In genomic region chr12:106595268-106595667, GRCh38 we compare ENCODE assay signal across 38 cellular contexts. TPM values are rescaled to one million over a fixed set of nuclear protein-coding genes. Genes with fewer than 3 reads are reported as not detected.
"Had no signal": no experiment of that assay in that cellular context is flagged by ENCODE, and none has a peak within 500 bp of the region (broad histone marks: within the 10 kb centered on the region; RNA-seq: fewer than 3 reads in every experiment).

No MANE protein-coding gene starts in this region.

- H3K4me3 ChIP-seq: adrenal gland, ascending aorta, body of pancreas, breast epithelium, cardiac muscle cell had no signal

- H3K36me3 ChIP-seq: adrenal gland, ascending aorta, brain microvascular endothelial cell, breast epithelium, cardiac muscle cell had no signal

- H3K27ac Mint-ChIP-seq: activated naive CD4-positive, alpha-beta T cell treated with anti-CD3 and anti-CD28 coated beads for 36 hours; activated naive CD4-positive, alpha-beta T cell treated with anti-CD3 and anti-CD28 coated beads, Interleukin-2, amount 10 ng/mL, durations not matched to agents 7 days and 5 days; activated naive CD4-positive, alpha-beta T cell treated with anti-CD3 and anti-CD28 coated beads, Interleukin-2, amount 50 U/mL, for 72 hours; activated naive CD8-positive, alpha-beta T cell; activated naive CD8-positive, alpha-beta T cell treated with anti-CD3 and anti-CD28 coated beads for 36 hours; activated naive CD8-positive, alpha-beta T cell treated with anti-CD3 and anti-CD28 coated beads, Interleukin-2, amount 10 ng/mL, durations not matched to agents 7 days and 5 days; activated naive CD8-positive, alpha-beta T cell treated with anti-CD3 and anti-CD28 coated beads, Interleukin-2, amount 50 U/mL, for 24 hours; activated T-cell treated with anti-CD3 and anti-CD28 coated beads, Interleukin-2, amount 50 U/mL, for 24 hours; activated T-cell treated with anti-CD3 and anti-CD28 coated beads, Interleukin-2, amount 50 U/mL, for 72 hours; activated T-helper 1 cell treated with anti-CD3 and anti-CD28 coated beads, Interleukin-12 subunit alpha, Interleukin-12 subunit beta, Interleukin-2, Interleukin-4 antibody, amounts not matched to agents 30 ng/mL and 10 ng/mL and 1 ng/mL, durations not matched to agents 14 hours and 24 hours and 36 hours; activated T-helper 17 cell treated with anti-CD3 and anti-CD28 coated beads, Interleukin-2, amount 50 U/mL, for 72 hours; activated T-helper 2 cell treated with anti-CD3 and anti-CD28 coated beads, Interferon-gamma antibody, Interleukin-2, Interleukin-4, amounts not matched to agents 10 μg/mL and 5 μg/mL and 100 μg/mL, durations not matched to agents 14 hours and 24 hours and 36 hours had no signal

- H3K27me3 ChIP-seq: ascending aorta, body of pancreas had no signal

- H3K27ac ChIP-seq: adrenal gland, ascending aorta, body of pancreas, brain microvascular endothelial cell, breast epithelium, cardiac muscle cell had no signal

- H3K36me3 Mint-ChIP-seq: activated naive CD4-positive, alpha-beta T cell treated with anti-CD3 and anti-CD28 coated beads, Interleukin-2, amount 10 ng/mL, durations not matched to agents 7 days and 5 days; activated naive CD4-positive, alpha-beta T cell treated with anti-CD3 and anti-CD28 coated beads, Interleukin-2, amount 50 U/mL, for 24 hours; activated naive CD4-positive, alpha-beta T cell treated with anti-CD3 and anti-CD28 coated beads, Interleukin-2, amount 50 U/mL, for 72 hours; activated naive CD8-positive, alpha-beta T cell; activated naive CD8-positive, alpha-beta T cell treated with anti-CD3 and anti-CD28 coated beads for 36 hours; activated naive CD8-positive, alpha-beta T cell treated with anti-CD3 and anti-CD28 coated beads, Interleukin-2, amount 10 ng/mL, durations not matched to agents 7 days and 5 days; brain had no signal

- DNase-seq: activated effector memory CD4-positive, alpha-beta T cell treated with anti-CD3 and anti-CD28 coated beads, Interleukin-2, amount 50 U/mL, for 16 hours; activated effector memory CD4-positive, alpha-beta T cell treated with Interleukin-2 at 50 U/mL for 16 hours; activated gamma-delta T cell; activated gamma-delta T cell treated with Interleukin-2 at 50 U/mL for 16 hours; activated naive CD4-positive, alpha-beta T cell; activated naive CD4-positive, alpha-beta T cell treated with anti-CD3 and anti-CD28 coated beads for 36 hours; activated naive CD4-positive, alpha-beta T cell treated with anti-CD3 and anti-CD28 coated beads, Interleukin-2, amount 10 ng/mL, durations not matched to agents 7 days and 5 days; activated naive CD4-positive, alpha-beta T cell treated with anti-CD3 and anti-CD28 coated beads, Interleukin-2, amount 50 U/mL, for 16 hours; activated naive CD4-positive, alpha-beta T cell treated with Interleukin-2 at 50 U/mL for 16 hours; activated naive CD8-positive, alpha-beta T cell treated with anti-CD3 and anti-CD28 coated beads for 36 hours; activated naive CD8-positive, alpha-beta T cell treated with anti-CD3 and anti-CD28 coated beads, Interleukin-2, amount 10 ng/mL, durations not matched to agents 7 days and 5 days; activated naive CD8-positive, alpha-beta T cell treated with anti-CD3 and anti-CD28 coated beads, Interleukin-2, amount 50 U/mL, for 24 hours; activated T-cell treated with anti-CD3 and anti-CD28 coated beads, Interleukin-2, amount 50 U/mL, for 1 hour; activated T-cell treated with anti-CD3 and anti-CD28 coated beads, Interleukin-2, amount 50 U/mL, for 24 hours; activated T-cell treated with anti-CD3 and anti-CD28 coated beads, Interleukin-2, amount 50 U/mL, for 4 hours; activated T-cell treated with anti-CD3 and anti-CD28 coated beads, Interleukin-2, amount 50 U/mL, for 48 hours; activated T-cell treated with anti-CD3 and anti-CD28 coated beads, Interleukin-2, amount 50 U/mL, for 72 hours; adrenal gland; amniotic stem cell; aorta; body of pancreas; brain microvascular endothelial cell; central memory CD4-positive, alpha-beta T cell; cerebellar nuclear complex had no signal

- ATAC-seq: activated naive CD4-positive, alpha-beta T cell treated with anti-CD3 and anti-CD28 coated beads, Interleukin-2, amount 50 U/mL, for 72 hours; activated T-cell treated with anti-CD3 and anti-CD28 coated beads, Interleukin-2, amount 50 U/mL, for 4 hours; activated T-cell treated with anti-CD3 and anti-CD28 coated beads, Interleukin-2, amount 50 U/mL, for 72 hours; activated T-helper 17 cell treated with anti-CD3 and anti-CD28 coated beads, Interleukin-2, amount 50 U/mL, for 72 hours; body of pancreas had no signal

- H3K9me3 ChIP-seq: adrenal gland, ascending aorta, body of pancreas, breast epithelium had no signal

- H3K4me1 Mint-ChIP-seq: activated naive CD4-positive, alpha-beta T cell treated with anti-CD3 and anti-CD28 coated beads, Interleukin-2, amount 50 U/mL, for 24 hours; activated T-helper 17 cell treated with anti-CD3 and anti-CD28 coated beads, Interleukin-2, amount 50 U/mL, for 72 hours; central memory CD8-positive, alpha-beta T cell had no signal

- H3K4me3 Mint-ChIP-seq: activated naive CD4-positive, alpha-beta T cell treated with anti-CD3 and anti-CD28 coated beads for 36 hours; activated naive CD4-positive, alpha-beta T cell treated with anti-CD3 and anti-CD28 coated beads, Interleukin-2, amount 10 ng/mL, durations not matched to agents 7 days and 5 days; activated naive CD4-positive, alpha-beta T cell treated with anti-CD3 and anti-CD28 coated beads, Interleukin-2, amount 50 U/mL, for 24 hours; activated naive CD8-positive, alpha-beta T cell; activated naive CD8-positive, alpha-beta T cell treated with anti-CD3 and anti-CD28 coated beads for 36 hours; activated naive CD8-positive, alpha-beta T cell treated with anti-CD3 and anti-CD28 coated beads, Interleukin-2, amount 10 ng/mL, durations not matched to agents 7 days and 5 days; activated naive CD8-positive, alpha-beta T cell treated with anti-CD3 and anti-CD28 coated beads, Interleukin-2, amount 50 U/mL, for 24 hours; activated T-cell treated with anti-CD3 and anti-CD28 coated beads, Interleukin-2, amount 50 U/mL, for 24 hours; activated T-cell treated with anti-CD3 and anti-CD28 coated beads, Interleukin-2, amount 50 U/mL, for 4 hours; activated T-helper 1 cell treated with anti-CD3 and anti-CD28 coated beads, Interleukin-12 subunit alpha, Interleukin-12 subunit beta, Interleukin-2, Interleukin-4 antibody, amounts not matched to agents 30 ng/mL and 10 ng/mL and 1 ng/mL, durations not matched to agents 14 hours and 24 hours and 36 hours; activated T-helper 17 cell treated with anti-CD3 and anti-CD28 coated beads, Interleukin-2, amount 50 U/mL, for 72 hours; central memory CD8-positive, alpha-beta T cell had no signal

- H3K9me3 Mint-ChIP-seq: activated naive CD4-positive, alpha-beta T cell treated with anti-CD3 and anti-CD28 coated beads for 36 hours; activated naive CD4-positive, alpha-beta T cell treated with anti-CD3 and anti-CD28 coated beads, Interleukin-2, amount 10 ng/mL, durations not matched to agents 7 days and 5 days; activated naive CD4-positive, alpha-beta T cell treated with anti-CD3 and anti-CD28 coated beads, Interleukin-2, amount 50 U/mL, for 24 hours; activated naive CD4-positive, alpha-beta T cell treated with anti-CD3 and anti-CD28 coated beads, Interleukin-2, amount 50 U/mL, for 72 hours; activated naive CD8-positive, alpha-beta T cell treated with anti-CD3 and anti-CD28 coated beads for 36 hours; activated naive CD8-positive, alpha-beta T cell treated with anti-CD3 and anti-CD28 coated beads, Interleukin-2, amount 10 ng/mL, durations not matched to agents 7 days and 5 days; activated naive CD8-positive, alpha-beta T cell treated with anti-CD3 and anti-CD28 coated beads, Interleukin-2, amount 50 U/mL, for 24 hours; activated T-cell treated with anti-CD3 and anti-CD28 coated beads, Interleukin-2, amount 50 U/mL, for 24 hours; activated T-cell treated with anti-CD3 and anti-CD28 coated beads, Interleukin-2, amount 50 U/mL, for 4 hours; activated T-cell treated with anti-CD3 and anti-CD28 coated beads, Interleukin-2, amount 50 U/mL, for 72 hours; activated T-helper 1 cell treated with anti-CD3 and anti-CD28 coated beads, Interleukin-12 subunit alpha, Interleukin-12 subunit beta, Interleukin-2, Interleukin-4 antibody, amounts not matched to agents 30 ng/mL and 10 ng/mL and 1 ng/mL, durations not matched to agents 14 hours and 24 hours and 36 hours; activated T-helper 17 cell treated with anti-CD3 and anti-CD28 coated beads, Interleukin-2, amount 50 U/mL, for 72 hours; activated T-helper 2 cell treated with anti-CD3 and anti-CD28 coated beads, Interferon-gamma antibody, Interleukin-2, Interleukin-4, amounts not matched to agents 10 μg/mL and 5 μg/mL and 100 μg/mL, durations not matched to agents 14 hours and 24 hours and 36 hours; brain; central memory CD8-positive, alpha-beta T cell had no signal

- H3K4me1 ChIP-seq: adrenal gland, ascending aorta, body of pancreas, breast epithelium had no signal

RNA-seq across cellular contexts. Expression of gene RFX4, which starts 12.5 kb away (rescaled TPM):
- total RNA-seq: activated naive CD4-positive, alpha-beta T cell treated with anti-CD3 and anti-CD28 coated beads for 36 hours; activated naive CD4-positive, alpha-beta T cell treated with anti-CD3 and anti-CD28 coated beads, Interleukin-2, amount 50 U/mL, for 72 hours; activated naive CD8-positive, alpha-beta T cell treated with anti-CD3 and anti-CD28 coated beads for 36 hours; activated naive CD8-positive, alpha-beta T cell treated with anti-CD3 and anti-CD28 coated beads, Interleukin-2, amount 10 ng/mL, durations not matched to agents 7 days and 5 days; activated T-cell treated with anti-CD3 and anti-CD28 coated beads, Interleukin-2, amount 50 U/mL, for 4 hours; activated T-cell treated with anti-CD3 and anti-CD28 coated beads, Interleukin-2, amount 50 U/mL, for 72 hours; activated T-helper 1 cell treated with anti-CD3 and anti-CD28 coated beads, Interleukin-12 subunit alpha, Interleukin-12 subunit beta, Interleukin-2, Interleukin-4 antibody, amounts not matched to agents 30 ng/mL and 10 ng/mL and 1 ng/mL, durations not matched to agents 14 hours and 24 hours and 36 hours; activated T-helper 17 cell treated with anti-CD3 and anti-CD28 coated beads, Interleukin-2, amount 50 U/mL, for 72 hours; activated T-helper 2 cell treated with anti-CD3 and anti-CD28 coated beads, Interferon-gamma antibody, Interleukin-2, Interleukin-4, amounts not matched to agents 10 μg/mL and 5 μg/mL and 100 μg/mL, durations not matched to agents 14 hours and 24 hours and 36 hours; adrenal gland; aorta; ascending aorta; body of pancreas; bronchial epithelial cell; cardiac muscle cell; cardiac septum; chondrocyte had no signal
